Comparison of ENCODE assay signal across 12 cellular contexts in the genomic region with DNA sequence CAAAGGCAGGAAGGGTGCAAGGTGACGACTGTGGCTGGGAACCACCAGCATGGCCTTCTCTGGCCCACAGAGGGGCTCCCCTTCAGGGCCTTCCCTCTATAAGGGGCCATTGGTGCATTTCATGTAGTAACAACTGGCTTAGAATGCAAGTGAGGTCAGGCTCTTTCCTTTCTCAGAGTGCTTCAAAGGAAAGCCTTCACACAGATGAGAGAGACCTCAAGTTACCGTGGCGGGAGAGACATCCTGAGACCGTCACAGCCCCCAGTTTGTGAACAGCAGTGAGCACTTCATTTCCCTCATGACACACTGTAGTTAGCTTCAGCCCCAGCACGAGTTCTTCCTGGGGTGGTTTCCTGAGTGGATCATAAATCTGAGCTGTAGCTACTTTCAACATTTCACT.
A peak's percentile ranks its signal among the peaks of the same experiment; 100 is the strongest.
DNase-seq lines count a peak whose midpoint lies in the region; ATAC-seq and TF ChIP-seq lines count a peak whose summit lies in the region.
"Had no signal": no experiment of that assay in that cellular context is flagged by ENCODE, and none has a peak within 500 bp of the region (broad histone marks: within the 10 kb centered on the region; RNA-seq: fewer than 3 reads in every experiment).

No MANE protein-coding gene starts in this region.

- H3K4me3 ChIP-seq in psoas muscle: no peak overlapping the region
- H3K4me3 ChIP-seq: mucosa of descending colon had no signal

- peak overlapping the region; percentile 75 for H3K27ac ChIP-seq in psoas muscle

- peaks cover 32% of the 10 kb centered on the region for H3K4me1 ChIP-seq in psoas muscle

- H3K27me3 Mint-ChIP-seq in T-helper 17 cell: no peaks in the 10 kb centered on the region
- no peaks in the 10 kb centered on the region for H3K27me3 Mint-ChIP-seq in central memory CD8-positive, alpha-beta T cell

- no peaks in the 10 kb centered on the region for H3K27me3 ChIP-seq in psoas muscle (ENCODE audit: insufficient read depth in 3 of 3, low read length in 2 of 3)

- H3K27ac Mint-ChIP-seq in T-helper 17 cell: no peak overlapping the region
- peak overlapping the region; percentile 59 for H3K27ac Mint-ChIP-seq in central memory CD8-positive, alpha-beta T cell (ENCODE audit: low read depth)
- H3K27ac Mint-ChIP-seq in stimulated activated effector memory CD8-positive, alpha-beta T cell treated with anti-CD3 and anti-CD28 coated beads, Interleukin-12 subunit alpha, Interleukin-12 subunit beta, amount 100 ng/mL, for 72 hours: no peak overlapping the region

- H3K36me3 Mint-ChIP-seq in T-helper 17 cell (ENCODE audit: low read depth): peaks cover 3% of the 10 kb centered on the region
- peaks cover 18% of the 10 kb centered on the region for H3K36me3 Mint-ChIP-seq in central memory CD8-positive, alpha-beta T cell (ENCODE audit: insufficient read depth)
- peaks cover 65% of the 10 kb centered on the region for H3K36me3 Mint-ChIP-seq in stimulated activated effector memory CD8-positive, alpha-beta T cell treated with anti-CD3 and anti-CD28 coated beads, Interleukin-12 subunit alpha, Interleukin-12 subunit beta, amount 100 ng/mL, for 72 hours

- no peaks in the 10 kb centered on the region for H3K4me1 Mint-ChIP-seq in T-helper 17 cell
- peaks cover 6% of the 10 kb centered on the region for H3K4me1 Mint-ChIP-seq in central memory CD8-positive, alpha-beta T cell
- no peaks in the 10 kb centered on the region for H3K4me1 Mint-ChIP-seq in stimulated activated effector memory CD8-positive, alpha-beta T cell treated with anti-CD3 and anti-CD28 coated beads, Interleukin-12 subunit alpha, Interleukin-12 subunit beta, amount 100 ng/mL, for 72 hours

- no peak overlapping the region for H3K4me3 Mint-ChIP-seq in T-helper 17 cell
- H3K4me3 Mint-ChIP-seq in central memory CD8-positive, alpha-beta T cell: no peak overlapping the region
- no peak overlapping the region for H3K4me3 Mint-ChIP-seq in stimulated activated effector memory CD8-positive, alpha-beta T cell treated with anti-CD3 and anti-CD28 coated beads, Interleukin-12 subunit alpha, Interleukin-12 subunit beta, amount 100 ng/mL, for 72 hours

- TF ChIP-seq CTCF in psoas muscle (IDR thresholded peaks at IDR 0.05): no peak

- DNase-seq in GDM1 (lab: John Stamatoyannopoulos, UW) (peak; percentile 22), T-helper 17 cell (no peak), psoas muscle (no peak), medulla oblongata (ENCODE audit: extremely low spot score) (no peak), Ammon's horn (ENCODE audit: low spot score) (no peak)
- DNase-seq in central memory CD8-positive, alpha-beta T cell (ENCODE audit: low spot score in 2 of 2): peak in 1 of 2 donors; percentile 36
- DNase-seq in stimulated activated effector memory CD8-positive, alpha-beta T cell treated with anti-CD3 and anti-CD28 coated beads, Interleukin-12 subunit alpha, Interleukin-12 subunit beta, amount 100 ng/mL, for 72 hours (ENCODE audit: low spot score in 2 of 2): no peak
- DNase-seq: activated effector memory CD4-positive, alpha-beta T cell treated with anti-CD3 and anti-CD28 coated beads, Interleukin-2, amount 50 U/mL, for 16 hours; KBM-7; mucosa of descending colon; NCI-H1694; SIG-M5 had no signal

- intact Hi-C loops in psoas muscle (cut with DNase I): loop anchor here (1.0 to 10.0 kb wide), 3 partner anchors 273 to 463 kb away; no protein-coding TSS in a partner anchor

- peaks cover 0 to 29% of the 10 kb centered on the region in 2 donors for H3K36me3 ChIP-seq in psoas muscle (ENCODE audit: insufficient read depth in 1 of 2, low read depth in 1 of 2)

- no peaks in the 10 kb centered on the region for H3K9me3 Mint-ChIP-seq in central memory CD8-positive, alpha-beta T cell
- H3K9me3 Mint-ChIP-seq in stimulated activated effector memory CD8-positive, alpha-beta T cell treated with anti-CD3 and anti-CD28 coated beads, Interleukin-12 subunit alpha, Interleukin-12 subunit beta, amount 100 ng/mL, for 72 hours: no peaks in the 10 kb centered on the region

- 23 to 41% (median 28%) methylated on average over 5 of the region's 5 CpGs for WGBS in psoas muscle, 3 donors

- H3K9me3 ChIP-seq in T-helper 17 cell (ENCODE audit: control insufficient read depth, low read length, poor library complexity, severe bottlenecking) (no peaks in the 10 kb centered on the region), psoas muscle (no peaks in the 10 kb centered on the region)
- H3K9me3 ChIP-seq: mucosa of descending colon had no signal

- ATAC-seq in T-helper 17 cell (peak; percentile 57), psoas muscle (peak; percentile 23 to 70 (median 52))
- ATAC-seq in central memory CD8-positive, alpha-beta T cell (replicated peaks; ENCODE audit: extremely low read depth, poor library complexity, severe bottlenecking): peak; percentile 94
- no peak for ATAC-seq in stimulated activated effector memory CD8-positive, alpha-beta T cell treated with anti-CD3 and anti-CD28 coated beads, Interleukin-12 subunit alpha, Interleukin-12 subunit beta, amount 100 ng/mL, for 72 hours
- ATAC-seq: mucosa of descending colon had no signal
